ENCODE assay signal across 22 cellular contexts in genomic region chr10:94785211-94785610, GRCh38. TPM values are rescaled to one million over a fixed set of nuclear protein-coding genes. Genes with fewer than 3 reads are reported as not detected.
DNase-seq lines count a peak whose midpoint lies in the region; ATAC-seq and TF ChIP-seq lines count a peak whose summit lies in the region.
"Had no signal": no experiment of that assay in that cellular context is flagged by ENCODE, and none has a peak within 500 bp of the region (broad histone marks: within the 10 kb centered on the region; RNA-seq: fewer than 3 reads in every experiment).

No MANE protein-coding gene starts in this region.

- no peak for ATAC-seq in GM21390 (IDR thresholded peaks at IDR 0.05; ENCODE audit: unreplicated experiment)

- H3K36me3 ChIP-seq in mammary epithelial cell (ENCODE audit: insufficient read depth, low read length) (no peaks in the 10 kb centered on the region), breast epithelium (no peaks in the 10 kb centered on the region)

- H4K20me1 ChIP-seq in mammary epithelial cell (ENCODE audit: insufficient read depth, low read length): no peaks in the 10 kb centered on the region

- no peaks in the 10 kb centered on the region for H3K36me3 Mint-ChIP-seq in mesothelial cell of epicardium

- peaks cover 20% of the 10 kb centered on the region for H3K9me3 Mint-ChIP-seq in mesothelial cell of epicardium

- H3K27ac ChIP-seq in mammary epithelial cell (ENCODE audit: insufficient read depth, low read depth, low read length): no peak overlapping the region
- H3K27ac ChIP-seq in breast epithelium: no peak overlapping the region
- no peak overlapping the region for H3K27ac ChIP-seq in RWPE1
- H3K27ac ChIP-seq: C4-2B, KMS-11, SK-N-MC had no signal

- POLR2A ChIA-PET in RWPE1 (lab: Yijun Ruan, JAX; ENCODE audit: low non-redundant PET): interaction anchor here (0.6 kb wide), 1 partner anchor 18 kb away, joined by 3 read pairs; no protein-coding TSS in a partner anchor

- no peaks in the 10 kb centered on the region for H3K4me1 ChIP-seq in mammary epithelial cell (ENCODE audit: insufficient read depth, low read length)
- no peaks in the 10 kb centered on the region for H3K4me1 ChIP-seq in breast epithelium

- DNase-seq in mammary epithelial cell: peak; percentile 3
- DNase-seq in breast epithelium (ENCODE audit: low spot score in 2 of 2): no peak
- peak; percentile 9 for DNase-seq in RWPE1 (ENCODE audit: low spot score)
- peak; percentile 3 for DNase-seq in fibroblast of peridontal ligament (ENCODE audit: extremely low read depth)
- DNase-seq in mesothelial cell of epicardium (ENCODE audit: low spot score in 2 of 2, unreplicated experiment in 2 of 2): no peak
- no peak for DNase-seq in KG1 (lab: John Stamatoyannopoulos, UW)
- DNase-seq in COR-L47 (lab: John Stamatoyannopoulos, UW): no peak
- DNase-seq: 8988T, DMS53, H7, MV-4-11, NCI-H1105 treated with DMSO at 0.1 percent for 48 hours, NCI-H1694, NCI-H2081 treated with DMSO at 0.1 percent for 48 hours, NCI-H2171 treated with DMSO at 0.1 percent for 48 hours, NCI-H524 treated with DMSO at 0.1 percent for 48 hours, Right ventricle myocardium superior had no signal

- H3K79me2 ChIP-seq in mammary epithelial cell (ENCODE audit: insufficient read depth, low read length): no peaks in the 10 kb centered on the region

- H3K9me3 ChIP-seq in mammary epithelial cell (replicated peaks; ENCODE audit: insufficient read depth, low read length) (peaks cover 2% of the 10 kb centered on the region), breast epithelium (no peaks in the 10 kb centered on the region)

- no peak overlapping the region for H3K27ac Mint-ChIP-seq in mesothelial cell of epicardium

- H3K4me3 ChIP-seq in mammary epithelial cell (replicated peaks in 1 of 3; ENCODE audit: insufficient read depth in 1 of 3, low read depth in 2 of 3, low read length in 3 of 3): no peak overlapping the region
- H3K4me3 ChIP-seq in breast epithelium: no peak overlapping the region
- H3K4me3 ChIP-seq: SK-N-MC had no signal

- H2AFZ ChIP-seq in mammary epithelial cell (ENCODE audit: low read depth, low read length): no peak overlapping the region

- no TSS peak for BruUV-seq in mammary epithelial cell (replicated peaks; lab: Mats Ljungman, UMichigan)

- CTCF ChIA-PET in mammary epithelial cell (lab: Charles Lee; ENCODE audit: low non-redundant PET) (no interaction called here), RWPE1 (lab: Yijun Ruan, JAX) (no interaction called here)

- intact Hi-C loops in mammary epithelial cell (cut with micrococcal nuclease) (no loop called here), breast epithelium (cut with DNase I; ENCODE audit: low total_unique reads) (no loop called here)

- H3K9ac ChIP-seq in mammary epithelial cell (ENCODE audit: insufficient read depth, low read length): no peak overlapping the region
- H3K9ac ChIP-seq: KMS-11 had no signal

- H3K27me3 Mint-ChIP-seq in mesothelial cell of epicardium (ENCODE audit: low read depth): no peaks in the 10 kb centered on the region

- no peak overlapping the region for H3K4me3 Mint-ChIP-seq in mesothelial cell of epicardium

- in situ Hi-C loops in mammary epithelial cell (cut with MboI; ENCODE audit: low sequenced_read_pairs in 2 of 2): no loop called here

- H3K4me1 Mint-ChIP-seq in mesothelial cell of epicardium: no peaks in the 10 kb centered on the region

- TF ChIP-seq POLR2A in breast epithelium (IDR thresholded peaks at IDR 0.05): no peak

- dilution Hi-C loops in mammary epithelial cell (cut with HindIII; ENCODE audit: low sequenced_read_pairs): no loop called here

- TF ChIP-seq CTCF in mammary epithelial cell (conservative IDR thresholded peaks at IDR 0.05 in 1 of 2, IDR thresholded peaks at IDR 0.05 in 1 of 2; ENCODE audit: extremely low read depth in 1 of 2, insufficient read depth in 1 of 2, low read depth in 1 of 2, low read length in 2 of 2) (no peak), breast epithelium (IDR thresholded peaks at IDR 0.05) (no peak), RWPE1 (conservative IDR thresholded peaks at IDR 0.05; ENCODE audit: low read depth) (no peak), mesothelial cell of epicardium (IDR thresholded peaks at IDR 0.05; ENCODE audit: unreplicated experiment) (no peak)

- no peak overlapping the region for H3K4me2 ChIP-seq in mammary epithelial cell (ENCODE audit: insufficient read depth, low read depth, low read length)
- H3K4me2 ChIP-seq: KMS-11 had no signal

- 37% methylated on average over 2 of the region's 2 CpGs for WGBS in mammary epithelial cell (ENCODE audit: low coverage, missing lambda C conversion rate)

- H3K27me3 ChIP-seq in mammary epithelial cell (ENCODE audit: insufficient read depth, low read length): no peaks in the 10 kb centered on the region
- no peaks in the 10 kb centered on the region for H3K27me3 ChIP-seq in breast epithelium

RNA-seq across cellular contexts. Expression of gene CYP2C19, which starts 22.7 kb away (rescaled TPM):
- not detected for total RNA-seq in mammary epithelial cell
- polyA plus RNA-seq in mammary epithelial cell: not detected
- not detected for polyA minus RNA-seq in mammary epithelial cell
- under 1 TPM in 1 of 3 donors, not detected in 2; 0.32 TPM for total RNA-seq in breast epithelium
- not detected in 3 replicates for total RNA-seq in mesothelial cell of epicardium
- total RNA-seq: OCI-LY7 had no signal

Comparison
In these comparisons a context has a peak if more than half of its experiments do, and no peak if none do; other contexts are left out.
1. DNase-seq: peak in mammary epithelial cell (single experiment), RWPE1 (single experiment) and fibroblast of peridontal ligament (single experiment); none in breast epithelium (0 of 2), mesothelial cell of epicardium (0 of 2), KG1 (single experiment) and COR-L47 (single experiment).